Comparison of ENCODE assay signal across 19 cellular contexts in genomic region chr6:31103136-31103535, GRCh38. TPM values are rescaled to one million over a fixed set of nuclear protein-coding genes. Genes with fewer than 3 reads are reported as not detected.
"Had no signal": no experiment of that assay in that cellular context is flagged by ENCODE, and none has a peak within 500 bp of the region (broad histone marks: within the 10 kb centered on the region; RNA-seq: fewer than 3 reads in every experiment).

No MANE protein-coding gene starts in this region.

- H3K4me1 Mint-ChIP-seq: activated B cell treated with CpG ODN at 0.5 μM for 24 hours; activated CD4-positive, alpha-beta memory T cell treated with anti-CD3 and anti-CD28 coated beads, Interleukin-2, amount 10 ng/mL, durations not matched to agents 7 days and 5 days; activated CD4-positive, alpha-beta T cell treated with anti-CD3 and anti-CD28 coated beads for 36 hours; activated CD4-positive, alpha-beta T cell treated with anti-CD3 and anti-CD28 coated beads, Interleukin-2, amount 10 ng/mL, durations not matched to agents 24 days and 14 days; activated CD8-positive, alpha-beta memory T cell treated with anti-CD3 and anti-CD28 coated beads, Interleukin-2, amount 10 ng/mL, durations not matched to agents 7 days and 5 days had no signal

- H3K36me3 Mint-ChIP-seq: activated CD8-positive, alpha-beta memory T cell treated with anti-CD3 and anti-CD28 coated beads, Interleukin-2, amount 10 ng/mL, durations not matched to agents 7 days and 5 days; T-cell; WTC11 had no signal

- H3K27ac ChIP-seq: VCaP, WERI-Rb-1 had no signal

- H3K36me3 ChIP-seq: WERI-Rb-1 had no signal

- H3K27ac Mint-ChIP-seq: activated B cell treated with CpG ODN at 0.5 μM for 24 hours; activated CD4-positive, alpha-beta memory T cell treated with anti-CD3 and anti-CD28 coated beads, Interleukin-2, amount 10 ng/mL, durations not matched to agents 7 days and 5 days; activated CD4-positive, alpha-beta T cell treated with anti-CD3 and anti-CD28 coated beads for 36 hours; activated CD4-positive, alpha-beta T cell treated with anti-CD3 and anti-CD28 coated beads, Interleukin-2, amount 10 ng/mL, durations not matched to agents 24 days and 14 days; activated CD4-positive, alpha-beta T cell treated with anti-CD3 and anti-CD28 coated beads, Interleukin-2, amount 10 ng/mL, durations not matched to agents 7 days and 5 days; activated CD8-positive, alpha-beta memory T cell treated with anti-CD3 and anti-CD28 coated beads, Interleukin-2, amount 10 ng/mL, durations not matched to agents 7 days and 5 days; activated CD8-positive, alpha-beta T cell treated with anti-CD3 and anti-CD28 coated beads for 36 hours; activated CD8-positive, alpha-beta T cell treated with anti-CD3 and anti-CD28 coated beads, Interleukin-2, amount 10 ng/mL, durations not matched to agents 7 days and 5 days; T-cell; T-helper 1 cell treated with Interleukin-12 subunit alpha and Interleukin-12 subunit beta and Interleukin-4 antibody, amounts not matched to agents 30 μg/mL and 1 μg/mL, for 36 hours; T-helper 17 cell; T-helper 2 cell treated with Interferon-gamma antibody and Interleukin-4, amounts not matched to agents 5 μg/mL and 100 μg/mL, for 36 hours; WTC11 had no signal

- H3K27me3 Mint-ChIP-seq: activated CD4-positive, alpha-beta T cell treated with anti-CD3 and anti-CD28 coated beads for 36 hours; activated CD8-positive, alpha-beta T cell treated with anti-CD3 and anti-CD28 coated beads for 36 hours; T-cell; T-helper 17 cell had no signal

- H3K9me3 Mint-ChIP-seq: activated B cell treated with CpG ODN at 0.5 μM for 24 hours; activated CD4-positive, alpha-beta memory T cell treated with anti-CD3 and anti-CD28 coated beads, Interleukin-2, amount 10 ng/mL, durations not matched to agents 7 days and 5 days; activated CD4-positive, alpha-beta T cell treated with anti-CD3 and anti-CD28 coated beads, Interleukin-2, amount 10 ng/mL, durations not matched to agents 24 days and 14 days; activated CD4-positive, alpha-beta T cell treated with anti-CD3 and anti-CD28 coated beads, Interleukin-2, amount 10 ng/mL, durations not matched to agents 7 days and 5 days; activated CD8-positive, alpha-beta T cell treated with anti-CD3 and anti-CD28 coated beads for 36 hours; T-cell; T-helper 1 cell treated with Interleukin-12 subunit alpha and Interleukin-12 subunit beta and Interleukin-4 antibody, amounts not matched to agents 30 μg/mL and 1 μg/mL, for 36 hours; T-helper 2 cell treated with Interferon-gamma antibody and Interleukin-4, amounts not matched to agents 5 μg/mL and 100 μg/mL, for 36 hours; WTC11 had no signal

- DNase-seq: activated B cell treated with CpG ODN at 0.5 μM for 24 hours, T1000 had no signal

- H3K4me3 Mint-ChIP-seq: activated B cell treated with CpG ODN at 0.5 μM for 24 hours; activated CD4-positive, alpha-beta memory T cell treated with anti-CD3 and anti-CD28 coated beads, Interleukin-2, amount 10 ng/mL, durations not matched to agents 7 days and 5 days; activated CD4-positive, alpha-beta T cell treated with anti-CD3 and anti-CD28 coated beads for 36 hours; activated CD4-positive, alpha-beta T cell treated with anti-CD3 and anti-CD28 coated beads, Interleukin-2, amount 10 ng/mL, durations not matched to agents 24 days and 14 days; activated CD4-positive, alpha-beta T cell treated with anti-CD3 and anti-CD28 coated beads, Interleukin-2, amount 10 ng/mL, durations not matched to agents 7 days and 5 days; activated CD8-positive, alpha-beta memory T cell treated with anti-CD3 and anti-CD28 coated beads, Interleukin-2, amount 10 ng/mL, durations not matched to agents 7 days and 5 days; activated CD8-positive, alpha-beta T cell treated with anti-CD3 and anti-CD28 coated beads for 36 hours; activated CD8-positive, alpha-beta T cell treated with anti-CD3 and anti-CD28 coated beads, Interleukin-2, amount 10 ng/mL, durations not matched to agents 7 days and 5 days; T-cell; T-helper 1 cell treated with Interleukin-12 subunit alpha and Interleukin-12 subunit beta and Interleukin-4 antibody, amounts not matched to agents 30 μg/mL and 1 μg/mL, for 36 hours; T-helper 17 cell; T-helper 2 cell treated with Interferon-gamma antibody and Interleukin-4, amounts not matched to agents 5 μg/mL and 100 μg/mL, for 36 hours; WTC11 had no signal

RNA-seq across cellular contexts. Expression of gene C6orf15, which starts 9.2 kb away (rescaled TPM):
- total RNA-seq: activated B cell treated with CpG ODN at 0.5 μM for 24 hours; activated CD4-positive, alpha-beta memory T cell treated with anti-CD3 and anti-CD28 coated beads, Interleukin-2, amount 10 ng/mL, durations not matched to agents 7 days and 5 days; activated CD4-positive, alpha-beta T cell treated with anti-CD3 and anti-CD28 coated beads for 36 hours; activated CD4-positive, alpha-beta T cell treated with anti-CD3 and anti-CD28 coated beads, Interleukin-2, amount 10 ng/mL, durations not matched to agents 24 days and 14 days; activated CD4-positive, alpha-beta T cell treated with anti-CD3 and anti-CD28 coated beads, Interleukin-2, amount 10 ng/mL, durations not matched to agents 7 days and 5 days; activated CD8-positive, alpha-beta memory T cell treated with anti-CD3 and anti-CD28 coated beads for 36 hours; activated CD8-positive, alpha-beta memory T cell treated with anti-CD3 and anti-CD28 coated beads, Interleukin-2, amount 10 ng/mL, durations not matched to agents 7 days and 5 days; activated CD8-positive, alpha-beta T cell treated with anti-CD3 and anti-CD28 coated beads for 36 hours; activated CD8-positive, alpha-beta T cell treated with anti-CD3 and anti-CD28 coated beads, Interleukin-2, amount 10 ng/mL, durations not matched to agents 7 days and 5 days; T-cell; T-helper 1 cell treated with Interleukin-12 subunit alpha and Interleukin-12 subunit beta and Interleukin-4 antibody, amounts not matched to agents 30 ng/mL and 1 ng/mL, for 36 hours; T-helper 17 cell; T-helper 2 cell treated with Interferon-gamma antibody and Interleukin-4, amounts not matched to agents 100 ng/mL and 5 ng/mL, for 36 hours; WTC11 had no signal

RNA-seq across cellular contexts. Expression of gene PSORS1C1, which starts 11.5 kb away (rescaled TPM):
- total RNA-seq: activated CD4-positive, alpha-beta memory T cell treated with anti-CD3 and anti-CD28 coated beads, Interleukin-2, amount 10 ng/mL, durations not matched to agents 7 days and 5 days; activated CD4-positive, alpha-beta T cell treated with anti-CD3 and anti-CD28 coated beads, Interleukin-2, amount 10 ng/mL, durations not matched to agents 24 days and 14 days; activated CD8-positive, alpha-beta memory T cell treated with anti-CD3 and anti-CD28 coated beads for 36 hours; activated CD8-positive, alpha-beta T cell treated with anti-CD3 and anti-CD28 coated beads for 36 hours; activated CD8-positive, alpha-beta T cell treated with anti-CD3 and anti-CD28 coated beads, Interleukin-2, amount 10 ng/mL, durations not matched to agents 7 days and 5 days; T-cell; T-helper 1 cell treated with Interleukin-12 subunit alpha and Interleukin-12 subunit beta and Interleukin-4 antibody, amounts not matched to agents 30 ng/mL and 1 ng/mL, for 36 hours; T-helper 17 cell; T-helper 2 cell treated with Interferon-gamma antibody and Interleukin-4, amounts not matched to agents 100 ng/mL and 5 ng/mL, for 36 hours had no signal

RNA-seq across cellular contexts. Expression of gene CDSN, which starts 17.1 kb away (rescaled TPM):
- total RNA-seq: activated B cell treated with CpG ODN at 0.5 μM for 24 hours; activated CD4-positive, alpha-beta memory T cell treated with anti-CD3 and anti-CD28 coated beads, Interleukin-2, amount 10 ng/mL, durations not matched to agents 7 days and 5 days; activated CD4-positive, alpha-beta T cell treated with anti-CD3 and anti-CD28 coated beads for 36 hours; activated CD4-positive, alpha-beta T cell treated with anti-CD3 and anti-CD28 coated beads, Interleukin-2, amount 10 ng/mL, durations not matched to agents 24 days and 14 days; activated CD4-positive, alpha-beta T cell treated with anti-CD3 and anti-CD28 coated beads, Interleukin-2, amount 10 ng/mL, durations not matched to agents 7 days and 5 days; activated CD8-positive, alpha-beta memory T cell treated with anti-CD3 and anti-CD28 coated beads for 36 hours; activated CD8-positive, alpha-beta memory T cell treated with anti-CD3 and anti-CD28 coated beads, Interleukin-2, amount 10 ng/mL, durations not matched to agents 7 days and 5 days; activated CD8-positive, alpha-beta T cell treated with anti-CD3 and anti-CD28 coated beads for 36 hours; activated CD8-positive, alpha-beta T cell treated with anti-CD3 and anti-CD28 coated beads, Interleukin-2, amount 10 ng/mL, durations not matched to agents 7 days and 5 days; T-cell; T-helper 1 cell treated with Interleukin-12 subunit alpha and Interleukin-12 subunit beta and Interleukin-4 antibody, amounts not matched to agents 30 ng/mL and 1 ng/mL, for 36 hours; T-helper 17 cell; T-helper 2 cell treated with Interferon-gamma antibody and Interleukin-4, amounts not matched to agents 100 ng/mL and 5 ng/mL, for 36 hours; WTC11 had no signal

RNA-seq across cellular contexts. Expression of gene PSORS1C2, which starts 35.7 kb away (rescaled TPM):
- total RNA-seq: activated B cell treated with CpG ODN at 0.5 μM for 24 hours; activated CD4-positive, alpha-beta memory T cell treated with anti-CD3 and anti-CD28 coated beads, Interleukin-2, amount 10 ng/mL, durations not matched to agents 7 days and 5 days; activated CD4-positive, alpha-beta T cell treated with anti-CD3 and anti-CD28 coated beads for 36 hours; activated CD4-positive, alpha-beta T cell treated with anti-CD3 and anti-CD28 coated beads, Interleukin-2, amount 10 ng/mL, durations not matched to agents 24 days and 14 days; activated CD4-positive, alpha-beta T cell treated with anti-CD3 and anti-CD28 coated beads, Interleukin-2, amount 10 ng/mL, durations not matched to agents 7 days and 5 days; activated CD8-positive, alpha-beta memory T cell treated with anti-CD3 and anti-CD28 coated beads for 36 hours; activated CD8-positive, alpha-beta memory T cell treated with anti-CD3 and anti-CD28 coated beads, Interleukin-2, amount 10 ng/mL, durations not matched to agents 7 days and 5 days; activated CD8-positive, alpha-beta T cell treated with anti-CD3 and anti-CD28 coated beads for 36 hours; activated CD8-positive, alpha-beta T cell treated with anti-CD3 and anti-CD28 coated beads, Interleukin-2, amount 10 ng/mL, durations not matched to agents 7 days and 5 days; T-cell; T-helper 1 cell treated with Interleukin-12 subunit alpha and Interleukin-12 subunit beta and Interleukin-4 antibody, amounts not matched to agents 30 ng/mL and 1 ng/mL, for 36 hours; T-helper 17 cell; T-helper 2 cell treated with Interferon-gamma antibody and Interleukin-4, amounts not matched to agents 100 ng/mL and 5 ng/mL, for 36 hours had no signal
